Comparison of ENCODE assay signal across 8 cellular contexts in the genomic region with DNA sequence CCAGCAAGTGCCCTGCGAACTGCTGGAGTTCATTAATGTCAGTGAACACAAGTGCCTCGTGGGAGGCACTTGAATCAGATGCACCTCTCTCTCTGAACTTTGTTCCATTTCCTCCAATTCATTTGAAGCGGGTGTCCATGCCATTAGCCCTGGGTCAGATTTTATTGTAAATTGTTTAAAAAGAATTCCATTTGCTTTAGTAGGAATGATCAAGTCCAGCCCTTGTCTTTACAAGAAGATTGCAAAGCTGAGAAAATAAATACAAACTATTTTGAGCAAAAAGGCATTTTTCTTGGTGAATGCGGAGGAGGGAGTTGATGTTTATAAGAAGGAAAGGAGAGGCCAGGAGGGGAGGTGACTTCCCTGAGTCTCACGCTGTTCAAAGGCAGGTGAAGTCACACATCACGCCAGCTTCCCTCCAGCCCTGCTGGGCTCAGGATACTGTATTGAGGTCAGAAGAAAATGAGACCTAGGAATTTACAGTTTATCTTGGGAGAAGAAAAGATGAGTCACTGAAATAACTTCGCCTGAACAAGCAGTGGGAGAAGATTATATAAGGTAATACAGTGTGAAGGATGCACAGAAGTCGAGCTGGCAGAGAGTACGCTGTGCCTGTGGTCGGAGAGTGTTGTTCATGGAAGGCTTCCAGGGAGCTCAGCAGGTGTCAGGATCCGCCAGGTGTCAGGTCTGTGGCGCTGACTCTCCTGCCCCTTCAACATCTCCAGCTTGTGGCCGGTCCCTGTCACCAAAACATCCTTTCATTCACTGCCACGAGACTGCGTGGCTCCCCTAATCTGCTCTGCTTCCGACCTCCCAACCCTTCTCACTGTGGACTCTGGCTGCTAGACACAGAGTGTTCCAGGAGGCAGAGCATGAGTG. TPM values are rescaled to one million over a fixed set of nuclear protein-coding genes. Genes with fewer than 3 reads are reported as not detected.
A peak's percentile ranks its signal among the peaks of the same experiment; 100 is the strongest.
DNase-seq lines count a peak whose midpoint lies in the region; ATAC-seq and TF ChIP-seq lines count a peak whose summit lies in the region.

No MANE protein-coding gene starts in this region.

- peak; percentile 30 for ATAC-seq in body of pancreas
- no peak for ATAC-seq in GM18873 (IDR thresholded peaks at IDR 0.05; ENCODE audit: low FRiP score, unreplicated experiment)
- ATAC-seq in activated T-helper 17 cell treated with anti-CD3 and anti-CD28 coated beads, Interleukin-2, amount 50 U/mL, for 72 hours (replicated peaks): no peak

- peaks cover 22% of the 10 kb centered on the region for H3K27me3 Mint-ChIP-seq in activated T-helper 17 cell treated with anti-CD3 and anti-CD28 coated beads, Interleukin-2, amount 50 U/mL, for 72 hours

- no peaks in the 10 kb centered on the region for H3K36me3 Mint-ChIP-seq in activated T-helper 17 cell treated with anti-CD3 and anti-CD28 coated beads, Interleukin-2, amount 50 U/mL, for 72 hours (ENCODE audit: low read depth)

- peak; percentile 55 for DNase-seq in AG08396 (ENCODE audit: low spot score)
- peak; percentile 89 for DNase-seq in NCI-H146 treated with DMSO at 0.1 percent for 48 hours (lab: John Stamatoyannopoulos, UW; ENCODE audit: unreplicated experiment)
- no peak for DNase-seq in body of pancreas
- peak; percentile 62 for DNase-seq in left kidney (ENCODE audit: low read depth, low spot score)
- DNase-seq in activated CD8-positive, alpha-beta memory T cell treated with anti-CD3 and anti-CD28 coated beads, Interleukin-2, amount 50 U/mL, for 48 hours: no peak
- DNase-seq in activated gamma-delta T cell treated with Interleukin-2 at 50 U/mL for 16 hours: no peak

- no peak overlapping the region for H3K4me3 Mint-ChIP-seq in activated T-helper 17 cell treated with anti-CD3 and anti-CD28 coated beads, Interleukin-2, amount 50 U/mL, for 72 hours

- no peaks in the 10 kb centered on the region for H3K36me3 ChIP-seq in body of pancreas (replicated peaks in 1 of 2; ENCODE audit: insufficient read depth in 1 of 2, low read depth in 2 of 2)

- H3K4me3 ChIP-seq in body of pancreas: no peak overlapping the region

- peaks cover 13% of the 10 kb centered on the region for H3K4me1 ChIP-seq in body of pancreas

- no peak for TF ChIP-seq CTCF in body of pancreas (IDR thresholded peaks at IDR 0.05)

- no peaks in the 10 kb centered on the region for H3K9me3 Mint-ChIP-seq in activated T-helper 17 cell treated with anti-CD3 and anti-CD28 coated beads, Interleukin-2, amount 50 U/mL, for 72 hours

- H3K4me1 Mint-ChIP-seq in activated T-helper 17 cell treated with anti-CD3 and anti-CD28 coated beads, Interleukin-2, amount 50 U/mL, for 72 hours: no peaks in the 10 kb centered on the region

- H3K27me3 ChIP-seq in body of pancreas: no peaks in the 10 kb centered on the region

- intact Hi-C loops in body of pancreas (cut with DNase I): no loop called here

- no peaks in the 10 kb centered on the region for H3K9me3 ChIP-seq in body of pancreas

- no peak overlapping the region for H3K27ac Mint-ChIP-seq in activated T-helper 17 cell treated with anti-CD3 and anti-CD28 coated beads, Interleukin-2, amount 50 U/mL, for 72 hours

- WGBS in body of pancreas, 2 donors: 31 to 41% methylated on average over 16 of the region's 16 CpGs

- no peak overlapping the region for H3K27ac ChIP-seq in body of pancreas

- no peak for TF ChIP-seq POLR2A in body of pancreas (IDR thresholded peaks at IDR 0.05)

RNA-seq across cellular contexts. Expression of gene EFR3B, which starts 36.5 kb away (rescaled TPM):
- total RNA-seq in body of pancreas: under 1 TPM; under 0.01 to 0.52 TPM
- total RNA-seq in activated T-helper 17 cell treated with anti-CD3 and anti-CD28 coated beads, Interleukin-2, amount 50 U/mL, for 72 hours: under 1 TPM; 0.24 to 0.40 TPM

Comparison
In these comparisons a context has a peak if more than half of its experiments do, and no peak if none do; other contexts are left out.
1. DNase-seq: peak in AG08396 (single experiment), NCI-H146 treated with DMSO at 0.1 percent for 48 hours (single experiment) and left kidney (single experiment); none in body of pancreas (0 of 4), activated CD8-positive, alpha-beta memory T cell treated with anti-CD3 and anti-CD28 coated beads, Interleukin-2, amount 50 U/mL, for 48 hours (single experiment) and activated gamma-delta T cell treated with Interleukin-2 at 50 U/mL for 16 hours (single experiment).